ENCODE assay signal across 1 cellular context in genomic region chr4:46975841-46976551, GRCh38.
TF ChIP-seq lines count a peak whose summit lies in the region.

No MANE protein-coding gene starts in this region.

TF ChIP-seq in GM12878, 131 proteins besides CTCF, POLR2A, EP300 and RAD21 (continues in another document):
- TF ChIP-seq IKZF1 (conservative IDR thresholded peaks at IDR 0.05) = 0 out of 2 replicates have a peak, but pooled peaks have one; percentile 16
- no peak for TF ChIP-seq REST (IDR thresholded peaks at IDR 0.05; ENCODE audit: low read depth, low read length)
- TF ChIP-seq CHD2 (IDR thresholded peaks at IDR 0.05; ENCODE audit: borderline replicate concordance, low read depth, low read length) = no peak
- no peak for TF ChIP-seq TCF3 (IDR thresholded peaks at IDR 0.05; ENCODE audit: borderline replicate concordance, insufficient read depth, low read depth, low read length)
- peak; percentile 8; the same call in 1 of the 2 replicates for TF ChIP-seq NFIC (IDR thresholded peaks at IDR 0.05; ENCODE audit: low read depth, low read length)
- no peak for TF ChIP-seq CREM (IDR thresholded peaks at IDR 0.05; ENCODE audit: low read depth)
- no peak for TF ChIP-seq ELK1 (IDR thresholded peaks at IDR 0.05; ENCODE audit: low read depth, low read length)
- TF ChIP-seq IRF4 (IDR thresholded peaks at IDR 0.05; ENCODE audit: low read depth, low read length) = no peak
- TF ChIP-seq RB1 (IDR thresholded peaks at IDR 0.05; ENCODE audit: borderline replicate concordance) = no peak
- no peak for TF ChIP-seq GATAD2B (conservative IDR thresholded peaks at IDR 0.05; ENCODE audit: low read depth)
- TF ChIP-seq MTA2 (IDR thresholded peaks at IDR 0.05; ENCODE audit: low read depth) = no peak
- TF ChIP-seq YY1 (IDR thresholded peaks at IDR 0.05; ENCODE audit: low read depth, low read length) = peak; percentile 19; the same call in 1 of the 2 replicates
- no peak for TF ChIP-seq PBX3 (IDR thresholded peaks at IDR 0.05; ENCODE audit: insufficient replicate concordance, low read depth, low read length)
- TF ChIP-seq MYB (IDR thresholded peaks at IDR 0.05; ENCODE audit: borderline replicate concordance, low read depth, low read length) = no peak
- TF ChIP-seq MEF2A (IDR thresholded peaks at IDR 0.05; ENCODE audit: insufficient read depth, low read depth, low read length) = 0 out of 2 replicates have a peak, but pooled peaks have one; percentile 19
- TF ChIP-seq NR2C1 (IDR thresholded peaks at IDR 0.05) = no peak
- TF ChIP-seq BCL11A (IDR thresholded peaks at IDR 0.05; ENCODE audit: low read depth, low read length) = no peak
- no peak for TF ChIP-seq MXI1 (IDR thresholded peaks at IDR 0.05; ENCODE audit: low read depth, low read length)
- TF ChIP-seq POLR2AphosphoS5 (IDR thresholded peaks at IDR 0.05; ENCODE audit: low read length) = no peak
- no peak for TF ChIP-seq ZBTB4 (CRISPR knock-in tag; IDR thresholded peaks at IDR 0.05)
- no peak for TF ChIP-seq STAT3 (IDR thresholded peaks at IDR 0.05; ENCODE audit: low read depth, low read length)
- no peak for TF ChIP-seq RCOR1 (conservative IDR thresholded peaks at IDR 0.05; ENCODE audit: low read depth, low read length)
- TF ChIP-seq EZH2 (IDR thresholded peaks at IDR 0.05; ENCODE audit: borderline replicate concordance, control insufficient read depth, low read depth, low read length) = no peak
- no peak for TF ChIP-seq MLLT1 (IDR thresholded peaks at IDR 0.05)
- TF ChIP-seq E4F1 (IDR thresholded peaks at IDR 0.05; ENCODE audit: borderline replicate concordance, partially characterized antibody) = no peak
- TF ChIP-seq TAF1 (IDR thresholded peaks at IDR 0.05; ENCODE audit: borderline replicate concordance, low read depth, low read length) = peak; percentile 40; the same call in 1 of the 2 replicates
- 0 out of 2 replicates have a peak, but pooled peaks have one; percentile 36 for TF ChIP-seq NBN (IDR thresholded peaks at IDR 0.05)
- no peak for TF ChIP-seq RBBP5 (conservative IDR thresholded peaks at IDR 0.05)
- no peak for TF ChIP-seq HDAC2 (IDR thresholded peaks at IDR 0.05)
- no peak for TF ChIP-seq E2F8 (IDR thresholded peaks at IDR 0.05; ENCODE audit: low read depth, partially characterized antibody)
- no peak for TF ChIP-seq SRF (IDR thresholded peaks at IDR 0.05; ENCODE audit: low read depth in 2 of 2, low read length in 2 of 2)
- TF ChIP-seq FOXK2 (IDR thresholded peaks at IDR 0.05) = no peak
- no peak for TF ChIP-seq RFX5 (IDR thresholded peaks at IDR 0.05; ENCODE audit: low read depth, low read length)
- no peak for TF ChIP-seq POU2F2 (IDR thresholded peaks at IDR 0.05; ENCODE audit: borderline replicate concordance, low read depth, low read length)
- no peak for TF ChIP-seq MYC (IDR thresholded peaks at IDR 0.05; ENCODE audit: insufficient read depth, insufficient read length, insufficient replicate concordance, low read length, severe bottlenecking)
- TF ChIP-seq SKIL (IDR thresholded peaks at IDR 0.05; ENCODE audit: low read depth, poor library complexity, severe bottlenecking) = no peak
- no peak for TF ChIP-seq LARP7 (IDR thresholded peaks at IDR 0.05)
- TF ChIP-seq TCF12 (IDR thresholded peaks at IDR 0.05; ENCODE audit: low read depth, low read length) = no peak
- no peak for TF ChIP-seq SREBF1 (IDR thresholded peaks at IDR 0.05; ENCODE audit: low read length)
- no peak for TF ChIP-seq ASH2L (IDR thresholded peaks at IDR 0.05; ENCODE audit: borderline replicate concordance, low read depth)
- TF ChIP-seq CBFB (IDR thresholded peaks at IDR 0.05; ENCODE audit: low read depth) = no peak
- TF ChIP-seq ZBED1 (IDR thresholded peaks at IDR 0.05; ENCODE audit: borderline replicate concordance) = no peak
- no peak for TF ChIP-seq E2F4 (IDR thresholded peaks at IDR 0.05; ENCODE audit: low read depth, low read length)
- no peak; the same call in 1 of the 2 replicates for TF ChIP-seq JUNB (IDR thresholded peaks at IDR 0.05)
